ENCODE assay signal across 9 cellular contexts in the genomic region with DNA sequence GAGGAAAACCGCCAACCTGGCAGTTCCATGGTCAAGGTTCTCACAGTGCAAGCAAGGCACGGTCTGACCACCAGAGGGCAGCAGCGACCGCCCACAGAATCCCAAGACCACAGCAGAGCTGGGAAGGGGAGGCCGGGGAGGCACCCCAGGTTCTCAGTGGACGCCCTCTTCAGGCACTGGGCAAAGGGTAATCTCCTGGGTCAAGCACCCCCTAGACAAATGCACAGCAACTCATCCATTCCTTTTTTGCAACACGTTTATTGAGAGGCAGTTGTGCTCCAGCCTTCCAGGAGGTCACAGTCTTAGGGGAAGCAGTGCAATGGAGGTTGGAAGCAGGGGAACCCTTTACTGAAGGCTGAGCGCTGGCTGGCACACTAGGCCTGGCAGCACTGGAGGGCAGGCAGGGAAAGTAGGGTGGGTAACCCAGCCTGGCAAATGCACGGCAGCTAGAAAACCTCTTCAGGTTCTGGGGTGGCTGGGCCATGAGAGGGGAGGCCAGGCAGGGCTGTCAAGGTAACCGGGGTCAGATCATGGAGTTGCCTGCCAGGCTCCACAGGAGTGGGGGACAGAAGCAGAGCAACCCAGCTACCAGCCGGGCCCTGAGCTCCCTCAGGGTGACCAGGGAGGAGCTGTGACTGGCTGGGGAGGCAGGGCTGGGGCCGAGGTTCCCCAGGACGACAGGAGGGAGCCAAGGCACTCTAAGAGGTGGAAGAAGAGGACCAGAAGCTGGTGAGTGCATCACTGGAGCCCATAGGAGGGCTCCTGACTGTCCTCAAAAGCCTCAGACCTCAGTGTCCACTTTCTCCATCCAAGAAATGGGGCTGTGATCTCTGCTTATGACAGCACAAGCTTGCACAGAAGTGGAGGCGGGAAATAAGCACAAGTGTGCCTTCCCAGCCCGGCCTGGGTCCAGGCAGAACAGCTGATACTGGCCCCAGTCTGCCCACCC. TPM values are rescaled to one million over a fixed set of nuclear protein-coding genes. Genes with fewer than 3 reads are reported as not detected.
DNase-seq lines count a peak whose midpoint lies in the region; ATAC-seq, FAIRE-seq and TF ChIP-seq lines count a peak whose summit lies in the region.
"Had no signal": no experiment of that assay in that cellular context is flagged by ENCODE, and none has a peak within 500 bp of the region (broad histone marks: within the 10 kb centered on the region; RNA-seq: fewer than 3 reads in every experiment).

No MANE protein-coding gene starts in this region.

- H3K9me2 ChIP-seq in DOHH2 (replicated peaks; ENCODE audit: control insufficient read depth, low read length) (no peaks in the 10 kb centered on the region), OCI-LY7 (ENCODE audit: insufficient read depth, low read length) (no peaks in the 10 kb centered on the region)

- no peaks in the 10 kb centered on the region for H3K27me3 Mint-ChIP-seq in naive thymus-derived CD4-positive, alpha-beta T cell

- H4K20me1 ChIP-seq in DOHH2 (ENCODE audit: control insufficient read depth, insufficient read depth, low read depth, low read length) (no peaks in the 10 kb centered on the region), OCI-LY7 (ENCODE audit: insufficient read depth, low read length) (no peaks in the 10 kb centered on the region)

- no TSS peak for BruUV-seq in OCI-LY7 (replicated peaks; lab: Mats Ljungman, UMichigan)

- H3K9ac ChIP-seq in subcutaneous abdominal adipose tissue (ENCODE audit: low read length in 5 of 5): peak overlapping the region in 1 of 5 donors; percentile 41

- H3K4me1 ChIP-seq in DOHH2 (ENCODE audit: control insufficient read depth, low read length) (peaks cover 63% of the 10 kb centered on the region), OCI-LY7 (ENCODE audit: insufficient read depth, low read length, poor library complexity, severe bottlenecking) (peaks cover 58% of the 10 kb centered on the region), subcutaneous abdominal adipose tissue (ENCODE audit: control insufficient read depth in 5 of 5, insufficient read depth in 5 of 5, low read length in 5 of 5) (peaks cover 18 to 72% (median 68%) of the 10 kb centered on the region in 5 donors)
- H3K4me1 ChIP-seq in naive thymus-derived CD4-positive, alpha-beta T cell (ENCODE audit: control insufficient read depth in 2 of 2, insufficient read depth in 2 of 2, low read length in 2 of 2): peaks cover 40 to 44% of the 10 kb centered on the region in 2 donors

- H3K4me3 Mint-ChIP-seq in naive thymus-derived CD4-positive, alpha-beta T cell: peak overlapping the region; percentile 84 to 99 (median 93)

- peaks cover 38 to 65% (median 52%) of the 10 kb centered on the region in 7 donors for H3K4me1 Mint-ChIP-seq in naive thymus-derived CD4-positive, alpha-beta T cell

- H3K27ac Mint-ChIP-seq in naive thymus-derived CD4-positive, alpha-beta T cell: peak overlapping the region; percentile 85 to 99 (median 95)

- peaks cover 6 to 27% (median 13%) of the 10 kb centered on the region in 5 donors for H3K36me3 Mint-ChIP-seq in naive thymus-derived CD4-positive, alpha-beta T cell

- intact Hi-C loops in OCI-LY7 (cut with micrococcal nuclease; ENCODE audit: unreplicated experiment): loop anchor here (1.0 kb wide), 2 partner anchors 17 to 99 kb away; no protein-coding TSS in a partner anchor
- intact Hi-C loops in naive thymus-derived CD4-positive, alpha-beta T cell (cut with micrococcal nuclease): loop anchor here (1.0 to 2.0 kb wide), 5 partner anchors 16 to 169 kb away; partner anchors contain the start of genes ORAI1 (in 1 of the 2), PSMD9 (in 1 of the 2) and TMEM120B (in 1 of the 2)

- H3K4me2 ChIP-seq in DOHH2 (ENCODE audit: low read length) (peak overlapping the region; percentile 97), OCI-LY7 (ENCODE audit: low read length) (peak overlapping the region; percentile 80)

- H3K27me3 ChIP-seq in DOHH2 (ENCODE audit: control insufficient read depth, low read length) (no peaks in the 10 kb centered on the region), subcutaneous abdominal adipose tissue (ENCODE audit: control insufficient read depth in 5 of 5, insufficient read depth in 4 of 5, low read length in 5 of 5) (no peaks in the 10 kb centered on the region)
- no peaks in the 10 kb centered on the region for H3K27me3 ChIP-seq in naive thymus-derived CD4-positive, alpha-beta T cell (ENCODE audit: control insufficient read depth in 2 of 2, insufficient read depth in 2 of 2, low read length in 2 of 2)

- peak overlapping the region; percentile 44; the same call in 1 of the 2 replicates for H2AFZ ChIP-seq in OCI-LY7 (ENCODE audit: low read length)

- CTCF ChIA-PET in OCI-LY7 (lab: Charles Lee; ENCODE audit: unreplicated experiment): interaction anchor here (1.1 to 2.6 kb wide), 5 partner anchors 9 to 121 kb away, joined by 3 to 13 read pairs (median 4); partner anchors contain the start of gene PSMD9
- CTCF ChIA-PET in naive thymus-derived CD4-positive, alpha-beta T cell (lab: Charles Lee): interaction anchor here (0.6 to 14.9 kb wide), 20 partner anchors 12 to 374 kb away, joined by 3 to 609 read pairs (median 8); partner anchors contain the start of genes PSMD9, SETD1B and TMEM120B

- peak; percentile 85 for DNase-seq in HTR-8/SVneo (ENCODE audit: insufficient read length, low spot score)
- peak; percentile 83 for DNase-seq in OCI-LY7 (ENCODE audit: low spot score)
- DNase-seq in activated T-helper 1 cell treated with anti-CD3 and anti-CD28 coated beads, Interleukin-2, amount 50 U/mL, for 16 hours (ENCODE audit: low read depth in 1 of 2, low spot score in 1 of 2): peak; percentile 76 to 77
- DNase-seq in fibroblast of gingiva (ENCODE audit: low read depth): peak; percentile 77
- peak; percentile 74 to 89 (median 83) for DNase-seq in naive thymus-derived CD4-positive, alpha-beta T cell

- H3K36me3 ChIP-seq in DOHH2 (ENCODE audit: control insufficient read depth, low read length): peaks cover 23% of the 10 kb centered on the region
- H3K36me3 ChIP-seq in OCI-LY7 (ENCODE audit: insufficient read depth, low read length): peaks cover 9% of the 10 kb centered on the region; the same call in 1 of the 2 replicates
- H3K36me3 ChIP-seq in naive thymus-derived CD4-positive, alpha-beta T cell (ENCODE audit: control insufficient read depth in 2 of 3, insufficient read depth in 3 of 3, low read length in 3 of 3): peaks cover 0 to 47% (median 0%) of the 10 kb centered on the region in 3 experiments
- peaks cover 0 to 17% (median 11%) of the 10 kb centered on the region in 5 donors for H3K36me3 ChIP-seq in subcutaneous abdominal adipose tissue (ENCODE audit: control insufficient read depth in 5 of 5, insufficient read depth in 5 of 5, low read length in 5 of 5)

- H3K4me3 ChIP-seq in DOHH2 (ENCODE audit: low read length) (peak overlapping the region; percentile 89), OCI-LY7 (ENCODE audit: low read depth, low read length, poor library complexity, severe bottlenecking) (peak overlapping the region; percentile 76), subcutaneous abdominal adipose tissue (ENCODE audit: low read depth in 1 of 5, low read length in 5 of 5) (peak overlapping the region in 3 of 5 donors; percentile 34 to 59 (median 40))
- H3K4me3 ChIP-seq in naive thymus-derived CD4-positive, alpha-beta T cell (ENCODE audit: low read length): peak overlapping the region; percentile 42

- FAIRE-seq in HTR-8/SVneo (lab: Jason Lieb, UNC): no peak
- FAIRE-seq: islet of Langerhans had no signal

- peak; percentile 97 for TF ChIP-seq CTCF in DOHH2 (IDR thresholded peaks at IDR 0.05; ENCODE audit: low read depth, low read length, poor library complexity, severe bottlenecking)
- peak; percentile 96 for TF ChIP-seq CTCF in OCI-LY7 (conservative IDR thresholded peaks at IDR 0.05; ENCODE audit: low read length)

- peaks cover 11% of the 10 kb centered on the region for H3F3A ChIP-seq in DOHH2 (ENCODE audit: control insufficient read depth, insufficient read depth)

- peaks cover 0 to 9% (median 0%) of the 10 kb centered on the region in 11 donors for H3K9me3 Mint-ChIP-seq in naive thymus-derived CD4-positive, alpha-beta T cell

- H3K9me3 ChIP-seq in DOHH2 (ENCODE audit: control insufficient read depth, insufficient read depth, low read length): no peaks in the 10 kb centered on the region
- H3K9me3 ChIP-seq in OCI-LY7 (ENCODE audit: low read length): no peaks in the 10 kb centered on the region
- no peaks in the 10 kb centered on the region for H3K9me3 ChIP-seq in naive thymus-derived CD4-positive, alpha-beta T cell (ENCODE audit: control insufficient read depth in 2 of 3, low read length in 3 of 3)
- no peaks in the 10 kb centered on the region for H3K9me3 ChIP-seq in subcutaneous abdominal adipose tissue (ENCODE audit: control insufficient read depth in 5 of 5, low read length in 5 of 5)

- POLR2A ChIA-PET in OCI-LY7 (lab: Charles Lee): interaction anchor here (0.6 to 1.8 kb wide), 10 partner anchors 7 to 107 kb away, joined by 3 to 7 read pairs (median 4); no protein-coding TSS in a partner anchor
- POLR2A ChIA-PET in naive thymus-derived CD4-positive, alpha-beta T cell (lab: Charles Lee): interaction anchor here (0.6 to 33.4 kb wide), 16 partner anchors 5 to 244 kb away, joined by 3 to 1941 read pairs (median 8); partner anchors contain the start of genes PSMD9, RHOF, SETD1B and TMEM120B

- ATAC-seq in naive thymus-derived CD4-positive, alpha-beta T cell: peak; percentile 47
- no peak for ATAC-seq in GM21526 (IDR thresholded peaks at IDR 0.05; ENCODE audit: low FRiP score, unreplicated experiment)

- H3K27ac ChIP-seq in DOHH2 (ENCODE audit: low read depth, low read length) (peak overlapping the region; percentile 43), OCI-LY7 (ENCODE audit: low read depth, low read length, poor library complexity, severe bottlenecking) (peak overlapping the region; percentile 63), subcutaneous abdominal adipose tissue (ENCODE audit: low read depth, low read length) (peak overlapping the region; percentile 100)
- H3K27ac ChIP-seq in naive thymus-derived CD4-positive, alpha-beta T cell (ENCODE audit: low read depth, low read length): peak overlapping the region; percentile 96

- H3K79me2 ChIP-seq in DOHH2 (ENCODE audit: control insufficient read depth, low read length) (peaks cover 44% of the 10 kb centered on the region), OCI-LY7 (ENCODE audit: insufficient read depth, low read depth, low read length) (no peaks in the 10 kb centered on the region)

RNA-seq across cellular contexts. Expression of gene RHOF, which starts 1.8 kb away (rescaled TPM):
- 23.5 and 29.2 TPM in 2 replicates for total RNA-seq in OCI-LY7 (2014; rRNA removed; shearing (Covaris generic))
- 45.7 and 53.7 TPM in 2 replicates for total RNA-seq in OCI-LY7 (2022)
- total RNA-seq in naive thymus-derived CD4-positive, alpha-beta T cell: 100 to 1,000 TPM; 121 to 164 (median 134) TPM
- 100 to 1,000 TPM in 1 of 2 donors, 10 to 100 TPM in 1; 69.2 to 115 TPM for polyA plus RNA-seq in naive thymus-derived CD4-positive, alpha-beta T cell

RNA-seq across cellular contexts. Expression of gene SETD1B, which starts 8.5 kb away (rescaled TPM):
- 3.3 and 4.7 TPM in 2 replicates for total RNA-seq in OCI-LY7 (2014; rRNA removed; shearing (Covaris generic))
- total RNA-seq in OCI-LY7 (2022): 22.5 and 24.3 TPM in 2 replicates
- total RNA-seq in naive thymus-derived CD4-positive, alpha-beta T cell: 100 to 1,000 TPM in 1 of 5 experiments, 10 to 100 TPM in 4; 35.1 to 124 (median 79.2) TPM
- 1 to 10 TPM; 2.1 to 4.3 TPM for polyA plus RNA-seq in naive thymus-derived CD4-positive, alpha-beta T cell

Comparison
In these comparisons a context has a peak if more than half of its experiments do, and no peak if none do; other contexts are left out.
1. H3K27ac ChIP-seq: peak in every context shown above with its lines; median percentile 100 in subcutaneous abdominal adipose tissue; 96 in naive thymus-derived CD4-positive, alpha-beta T cell; 63 in OCI-LY7; 43 in DOHH2.